1 cellular context compared by ENCODE assay signal in the genomic region with DNA sequence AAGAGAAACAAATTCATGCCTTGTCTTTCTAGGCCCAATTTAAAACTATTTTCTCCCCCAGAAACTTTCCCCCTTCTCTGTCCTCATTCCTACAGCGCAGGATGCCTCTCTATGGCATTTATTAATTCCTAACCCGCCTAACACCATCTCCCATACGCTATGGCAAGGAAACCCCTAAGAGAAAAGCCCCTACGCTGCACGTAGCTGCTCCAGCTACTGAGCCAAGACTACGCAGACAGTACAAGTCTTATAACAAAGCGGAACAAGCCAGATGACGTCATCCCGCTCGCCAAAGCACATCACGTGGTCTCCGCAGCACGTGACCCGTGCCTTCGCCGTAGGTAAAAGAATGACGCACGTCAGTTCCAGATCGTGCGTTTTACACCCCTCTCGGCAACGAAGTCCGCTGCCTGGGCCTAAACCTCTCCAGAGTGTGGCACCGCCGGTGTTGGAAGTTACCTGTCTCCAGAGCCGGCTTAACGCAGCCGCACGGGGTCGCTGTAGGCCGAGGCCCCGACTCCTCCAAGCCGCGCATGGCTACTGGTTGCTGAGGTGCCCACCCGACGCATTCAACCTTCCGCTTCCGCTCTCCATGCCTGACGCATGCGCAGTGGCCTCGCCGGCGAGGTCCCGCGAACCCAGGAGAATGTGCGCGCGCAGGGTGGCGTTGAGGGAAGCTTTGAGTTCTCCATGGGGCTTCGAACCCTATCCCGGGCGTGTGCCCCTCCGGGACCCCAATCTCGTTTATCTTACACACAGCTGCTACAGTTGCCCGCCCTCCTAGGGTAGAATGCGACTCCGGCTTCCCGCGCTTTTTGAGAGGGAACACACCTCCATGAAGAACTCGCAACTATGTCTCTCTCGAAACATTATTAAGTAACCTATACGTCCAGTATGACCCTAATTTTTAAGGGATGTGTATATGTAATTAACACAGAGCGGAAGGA.
TF ChIP-seq lines count a peak whose summit lies in the region.

A gene with protein sequence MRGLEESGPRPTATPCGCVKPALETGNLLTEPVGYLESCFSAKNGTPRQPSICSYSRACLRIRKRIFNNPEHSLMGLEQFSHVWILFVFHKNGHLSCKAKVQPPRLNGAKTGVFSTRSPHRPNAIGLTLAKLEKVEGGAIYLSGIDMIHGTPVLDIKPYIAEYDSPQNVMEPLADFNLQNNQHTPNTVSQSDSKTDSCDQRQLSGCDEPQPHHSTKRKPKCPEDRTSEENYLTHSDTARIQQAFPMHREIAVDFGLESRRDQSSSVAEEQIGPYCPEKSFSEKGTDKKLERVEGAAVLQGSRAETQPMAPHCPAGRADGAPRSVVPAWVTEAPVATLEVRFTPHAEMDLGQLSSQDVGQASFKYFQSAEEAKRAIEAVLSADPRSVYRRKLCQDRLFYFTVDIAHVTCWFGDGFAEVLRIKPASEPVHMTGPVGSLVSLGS (minus strand): TSS at position 542 of the 947 bp plus-strand sequence. CDS start 7 bp downstream, at position 535.

TF ChIP-seq in K562, 482 proteins besides CTCF, POLR2A, EP300 and RAD21 (continued from another document and continues in another):
- TF ChIP-seq, protein P1, sequence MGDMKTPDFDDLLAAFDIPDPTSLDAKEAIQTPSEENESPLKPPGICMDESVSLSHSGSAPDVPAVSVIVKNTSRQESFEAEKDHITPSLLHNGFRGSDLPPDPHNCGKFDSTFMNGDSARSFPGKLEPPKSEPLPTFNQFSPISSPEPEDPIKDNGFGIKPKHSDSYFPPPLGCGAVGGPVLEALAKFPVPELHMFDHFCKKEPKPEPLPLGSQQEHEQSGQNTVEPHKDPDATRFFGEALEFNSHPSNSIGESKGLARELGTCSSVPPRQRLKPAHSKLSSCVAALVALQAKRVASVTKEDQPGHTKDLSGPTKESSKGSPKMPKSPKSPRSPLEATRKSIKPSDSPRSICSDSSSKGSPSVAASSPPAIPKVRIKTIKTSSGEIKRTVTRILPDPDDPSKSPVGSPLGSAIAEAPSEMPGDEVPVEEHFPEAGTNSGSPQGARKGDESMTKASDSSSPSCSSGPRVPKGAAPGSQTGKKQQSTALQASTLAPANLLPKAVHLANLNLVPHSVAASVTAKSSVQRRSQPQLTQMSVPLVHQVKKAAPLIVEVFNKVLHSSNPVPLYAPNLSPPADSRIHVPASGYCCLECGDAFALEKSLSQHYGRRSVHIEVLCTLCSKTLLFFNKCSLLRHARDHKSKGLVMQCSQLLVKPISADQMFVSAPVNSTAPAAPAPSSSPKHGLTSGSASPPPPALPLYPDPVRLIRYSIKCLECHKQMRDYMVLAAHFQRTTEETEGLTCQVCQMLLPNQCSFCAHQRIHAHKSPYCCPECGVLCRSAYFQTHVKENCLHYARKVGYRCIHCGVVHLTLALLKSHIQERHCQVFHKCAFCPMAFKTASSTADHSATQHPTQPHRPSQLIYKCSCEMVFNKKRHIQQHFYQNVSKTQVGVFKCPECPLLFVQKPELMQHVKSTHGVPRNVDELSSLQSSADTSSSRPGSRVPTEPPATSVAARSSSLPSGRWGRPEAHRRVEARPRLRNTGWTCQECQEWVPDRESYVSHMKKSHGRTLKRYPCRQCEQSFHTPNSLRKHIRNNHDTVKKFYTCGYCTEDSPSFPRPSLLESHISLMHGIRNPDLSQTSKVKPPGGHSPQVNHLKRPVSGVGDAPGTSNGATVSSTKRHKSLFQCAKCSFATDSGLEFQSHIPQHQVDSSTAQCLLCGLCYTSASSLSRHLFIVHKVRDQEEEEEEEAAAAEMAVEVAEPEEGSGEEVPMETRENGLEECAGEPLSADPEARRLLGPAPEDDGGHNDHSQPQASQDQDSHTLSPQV (IDR thresholded peaks at IDR 0.05) = peak; percentile 87
- TF ChIP-seq SAP30 (IDR thresholded peaks at IDR 0.05; ENCODE audit: borderline replicate concordance, insufficient read depth, low read depth, low read length, poor library complexity, severe bottlenecking) (peak; percentile 96), NCOA1 (IDR thresholded peaks at IDR 0.05; ENCODE audit: low read depth) (peak; percentile 94), THRAP3 (IDR thresholded peaks at IDR 0.05; ENCODE audit: borderline replicate concordance) (no peak), SRSF1 (IDR thresholded peaks at IDR 0.05; ENCODE audit: low read depth, low read length) (no peak), ARNT (IDR thresholded peaks at IDR 0.05) (peak; percentile 87 to 93), LARP7 (IDR thresholded peaks at IDR 0.05) (no peak), TARDBP (IDR thresholded peaks at IDR 0.05) (peak; percentile 93), CSDE1 (IDR thresholded peaks at IDR 0.05) (peak in 1 of 2 experiments; percentile 96; a peak in 2 of 4 replicates), ZNF707 (CRISPR knock-in tag; conservative IDR thresholded peaks at IDR 0.05) (peak; percentile 63), FOXJ2 (tag; IDR thresholded peaks at IDR 0.05) (peak; percentile 81; the same call in 1 of the 2 replicates), SMARCE1 (IDR thresholded peaks at IDR 0.05) (peak; percentile 85), LEF1 (IDR thresholded peaks at IDR 0.05) (peak; percentile 89), TCFL5 (CRISPR knock-in tag; conservative IDR thresholded peaks at IDR 0.05) (peak; percentile 64; the same call in 1 of the 2 replicates), BCL6 (CRISPR knock-in tag; IDR thresholded peaks at IDR 0.05) (0 out of 2 replicates have a peak, but pooled peaks have one; percentile 41), E2F8 (IDR thresholded peaks at IDR 0.05; ENCODE audit: low read depth, partially characterized antibody) (peak; percentile 81), ZNF695 (CRISPR knock-in tag; IDR thresholded peaks at IDR 0.05) (peak; percentile 45; the same call in 1 of the 2 replicates), RBBP5 (IDR thresholded peaks at IDR 0.05; ENCODE audit: borderline replicate concordance, insufficient read depth, low read length, poor library complexity, severe bottlenecking) (peak; percentile 87), MAFF (IDR thresholded peaks at IDR 0.05; ENCODE audit: low read length) (no peak), NFIX (CRISPR knock-in tag; IDR thresholded peaks at IDR 0.05; ENCODE audit: low read depth) (peak; percentile 62), PML (IDR thresholded peaks at IDR 0.05; ENCODE audit: low read length) (peak; percentile 89), ETV5 (CRISPR knock-in tag; IDR thresholded peaks at IDR 0.05; ENCODE audit: low read depth) (peak; percentile 90), CBFB (CRISPR knock-in tag; IDR thresholded peaks at IDR 0.05) (0 out of 2 replicates have a peak, but pooled peaks have one; percentile 31), ATF6 (CRISPR knock-in tag; IDR thresholded peaks at IDR 0.05) (peak; percentile 17), HMBOX1 (IDR thresholded peaks at IDR 0.05) (0 out of 2 replicates have a peak, but pooled peaks have one; percentile 24), SMARCB1 (IDR thresholded peaks at IDR 0.05; ENCODE audit: insufficient read length, low read depth) (no peak), TEAD1 (CRISPR knock-in tag; IDR thresholded peaks at IDR 0.05) (peak; percentile 78 to 86; a peak in 3 of 4 replicates), SETDB1 (IDR thresholded peaks at IDR 0.05; ENCODE audit: low read length) (peak; percentile 73), CHD1 (IDR thresholded peaks at IDR 0.05; ENCODE audit: low read length) (no peak), ELF2 (CRISPR knock-in tag; IDR thresholded peaks at IDR 0.05) (peak; percentile 89), IRF2 (CRISPR knock-in tag; IDR thresholded peaks at IDR 0.05) (no peak), SNAPC5 (CRISPR knock-in tag; IDR thresholded peaks at IDR 0.05) (0 out of 2 replicates have a peak, but pooled peaks have one; percentile 19), ZNF445 (CRISPR knock-in tag; IDR thresholded peaks at IDR 0.05; ENCODE audit: low read depth) (peak; percentile 76; the same call in 1 of the 2 replicates), ZNF551 (CRISPR knock-in tag; IDR thresholded peaks at IDR 0.05) (no peak), MEF2D (tag; conservative IDR thresholded peaks at IDR 0.05; ENCODE audit: low read depth) (peak; percentile 79; the same call in 1 of the 2 replicates), ZNF184 (CRISPR knock-in tag; IDR thresholded peaks at IDR 0.05) (no peak)
- TF ChIP-seq, protein P2, sequence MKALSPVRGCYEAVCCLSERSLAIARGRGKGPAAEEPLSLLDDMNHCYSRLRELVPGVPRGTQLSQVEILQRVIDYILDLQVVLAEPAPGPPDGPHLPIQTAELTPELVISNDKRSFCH (CRISPR knock-in tag; IDR thresholded peaks at IDR 0.05) = peak; percentile 80
- TF ChIP-seq, protein P2 (tag; IDR thresholded peaks at IDR 0.05) = peak; percentile 96
- TF ChIP-seq, protein P3, sequence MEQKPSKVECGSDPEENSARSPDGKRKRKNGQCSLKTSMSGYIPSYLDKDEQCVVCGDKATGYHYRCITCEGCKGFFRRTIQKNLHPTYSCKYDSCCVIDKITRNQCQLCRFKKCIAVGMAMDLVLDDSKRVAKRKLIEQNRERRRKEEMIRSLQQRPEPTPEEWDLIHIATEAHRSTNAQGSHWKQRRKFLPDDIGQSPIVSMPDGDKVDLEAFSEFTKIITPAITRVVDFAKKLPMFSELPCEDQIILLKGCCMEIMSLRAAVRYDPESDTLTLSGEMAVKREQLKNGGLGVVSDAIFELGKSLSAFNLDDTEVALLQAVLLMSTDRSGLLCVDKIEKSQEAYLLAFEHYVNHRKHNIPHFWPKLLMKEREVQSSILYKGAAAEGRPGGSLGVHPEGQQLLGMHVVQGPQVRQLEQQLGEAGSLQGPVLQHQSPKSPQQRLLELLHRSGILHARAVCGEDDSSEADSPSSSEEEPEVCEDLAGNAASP (IDR thresholded peaks at IDR 0.05) = no peak
- TF ChIP-seq, protein P4, sequence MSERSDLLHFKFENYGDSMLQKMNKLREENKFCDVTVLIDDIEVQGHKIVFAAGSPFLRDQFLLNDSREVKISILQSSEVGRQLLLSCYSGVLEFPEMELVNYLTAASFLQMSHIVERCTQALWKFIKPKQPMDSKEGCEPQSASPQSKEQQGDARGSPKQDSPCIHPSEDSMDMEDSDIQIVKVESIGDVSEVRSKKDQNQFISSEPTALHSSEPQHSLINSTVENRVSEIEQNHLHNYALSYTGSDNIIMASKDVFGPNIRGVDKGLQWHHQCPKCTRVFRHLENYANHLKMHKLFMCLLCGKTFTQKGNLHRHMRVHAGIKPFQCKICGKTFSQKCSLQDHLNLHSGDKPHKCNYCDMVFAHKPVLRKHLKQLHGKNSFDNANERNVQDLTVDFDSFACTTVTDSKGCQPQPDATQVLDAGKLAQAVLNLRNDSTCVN (CRISPR knock-in tag; IDR thresholded peaks at IDR 0.05) = no peak; the same call in 1 of the 2 replicates
- TF ChIP-seq, protein P5, sequence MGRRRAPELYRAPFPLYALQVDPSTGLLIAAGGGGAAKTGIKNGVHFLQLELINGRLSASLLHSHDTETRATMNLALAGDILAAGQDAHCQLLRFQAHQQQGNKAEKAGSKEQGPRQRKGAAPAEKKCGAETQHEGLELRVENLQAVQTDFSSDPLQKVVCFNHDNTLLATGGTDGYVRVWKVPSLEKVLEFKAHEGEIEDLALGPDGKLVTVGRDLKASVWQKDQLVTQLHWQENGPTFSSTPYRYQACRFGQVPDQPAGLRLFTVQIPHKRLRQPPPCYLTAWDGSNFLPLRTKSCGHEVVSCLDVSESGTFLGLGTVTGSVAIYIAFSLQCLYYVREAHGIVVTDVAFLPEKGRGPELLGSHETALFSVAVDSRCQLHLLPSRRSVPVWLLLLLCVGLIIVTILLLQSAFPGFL (CRISPR knock-in tag; IDR thresholded peaks at IDR 0.05) = peak; percentile 92; the same call in 1 of the 2 replicates
- TF ChIP-seq, protein P6, sequence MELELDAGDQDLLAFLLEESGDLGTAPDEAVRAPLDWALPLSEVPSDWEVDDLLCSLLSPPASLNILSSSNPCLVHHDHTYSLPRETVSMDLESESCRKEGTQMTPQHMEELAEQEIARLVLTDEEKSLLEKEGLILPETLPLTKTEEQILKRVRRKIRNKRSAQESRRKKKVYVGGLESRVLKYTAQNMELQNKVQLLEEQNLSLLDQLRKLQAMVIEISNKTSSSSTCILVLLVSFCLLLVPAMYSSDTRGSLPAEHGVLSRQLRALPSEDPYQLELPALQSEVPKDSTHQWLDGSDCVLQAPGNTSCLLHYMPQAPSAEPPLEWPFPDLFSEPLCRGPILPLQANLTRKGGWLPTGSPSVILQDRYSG (tag; conservative IDR thresholded peaks at IDR 0.05; ENCODE audit: low read depth) = peak; percentile 92
